ENCODE assay signal across 9 cellular contexts in the genomic region with DNA sequence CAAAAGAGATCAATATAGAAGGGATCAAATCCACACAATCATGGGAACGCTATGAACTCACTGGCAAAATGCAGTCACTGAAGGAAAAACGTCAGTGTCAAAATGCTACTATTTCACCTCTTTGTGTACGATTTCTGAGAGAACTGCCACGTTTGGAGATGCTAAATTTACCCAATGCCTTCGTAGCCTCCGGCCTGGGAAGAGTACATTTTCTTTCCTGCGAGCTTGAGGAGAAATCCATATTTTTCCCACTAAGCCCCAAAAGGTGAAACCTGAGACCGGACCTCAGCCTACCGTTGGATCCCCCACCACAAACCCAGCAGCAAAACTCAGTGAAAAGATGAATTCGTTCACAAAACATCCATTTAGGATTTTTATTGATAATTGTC.
DNase-seq lines count a peak whose midpoint lies in the region; ATAC-seq, FAIRE-seq and TF ChIP-seq lines count a peak whose summit lies in the region.
"Had no signal": no experiment of that assay in that cellular context is flagged by ENCODE, and none has a peak within 500 bp of the region (broad histone marks: within the 10 kb centered on the region; RNA-seq: fewer than 3 reads in every experiment).

No MANE protein-coding gene starts in this region.

- H3K27me3 ChIP-seq in HepG2 (ENCODE audit: control insufficient read depth in 1 of 2, insufficient read depth in 2 of 2, low read length in 2 of 2): peaks cover 1 to 16% of the 10 kb centered on the region in 2 experiments; a peak in 2 of 5 replicates
- H3K27me3 ChIP-seq in right lobe of liver: peaks cover 0 to 20% of the 10 kb centered on the region in 2 donors
- peaks cover 21% of the 10 kb centered on the region for H3K27me3 ChIP-seq in adipocyte (replicated peaks; ENCODE audit: control insufficient read depth, insufficient read depth, low read length)
- peaks cover 52% of the 10 kb centered on the region for H3K27me3 ChIP-seq in lower lobe of right lung (ENCODE audit: low read depth)

- intact Hi-C loops in HepG2 (cut with micrococcal nuclease; ENCODE audit: unreplicated experiment) (loop anchor here (5.0 kb wide), 1 partner anchor 70 kb away; a partner anchor contains a TSS), right lobe of liver (cut with DNase I) (no loop called here), lower lobe of right lung (cut with DNase I) (no loop called here)

- FAIRE-seq in HepG2 (lab: Jason Lieb, UNC): no peak

- peaks cover 29% of the 10 kb centered on the region for H3K4me1 ChIP-seq in HepG2 (ENCODE audit: insufficient read depth, low read length)
- peaks cover 0 to 6% (median 0%) of the 10 kb centered on the region in 4 donors for H3K4me1 ChIP-seq in right lobe of liver
- peaks cover 11% of the 10 kb centered on the region for H3K4me1 ChIP-seq in adipocyte (ENCODE audit: control insufficient read depth, insufficient read depth, low read length)
- H3K4me1 ChIP-seq in lower lobe of right lung: peaks cover 15% of the 10 kb centered on the region
- H3K4me1 ChIP-seq: parathyroid adenoma had no signal

- CTCF ChIA-PET in HepG2 (lab: Yijun Ruan, JAX; ENCODE audit: low intra/inter-chr PET ratio, low total read pairs): no interaction called here

- WGBS in HepG2 (ENCODE audit: low lambda C conversion rate): 6% methylated on average over 10 of the region's 10 CpGs
- WGBS in right lobe of liver (ENCODE audit: insufficient coverage, low coverage, low lambda C conversion rate, missing lambda C conversion rate): 3% methylated on average over 10 of the region's 10 CpGs

- TF ChIP-seq EP300 in HepG2 (IDR thresholded peaks at IDR 0.05; ENCODE audit: low read depth in 2 of 2, low read length in 2 of 2): no peak
- TF ChIP-seq EP300 in HepG2 (CRISPR knock-in tag; IDR thresholded peaks at IDR 0.05; ENCODE audit: borderline replicate concordance): no peak

- in situ Hi-C loops in HepG2 (cut with HindIII; ENCODE audit: extremely low pct_ligation_motif_present, low pct_unique_long_range_greater_than_20kb): no loop called here

- POLR2A ChIA-PET in HepG2 (lab: Yijun Ruan, JAX): no interaction called here

- no peak for TF ChIP-seq RAD21 in HepG2 (CRISPR knock-in tag; IDR thresholded peaks at IDR 0.05)

- TF ChIP-seq POLR2A in HepG2 (IDR thresholded peaks at IDR 0.05; ENCODE audit: insufficient read depth in 1 of 2, low read depth in 2 of 2, low read length in 2 of 2): no peak
- TF ChIP-seq POLR2A in right lobe of liver (IDR thresholded peaks at IDR 0.05): no peak

- H3K4me3 ChIP-seq in HepG2 (replicated peaks in 1 of 3; ENCODE audit: insufficient read depth in 1 of 3, low read depth in 2 of 3, low read length in 3 of 3) (peak overlapping the region; percentile 51 to 72 (median 59)), right lobe of liver (peak overlapping the region in 1 of 3 donors; percentile 17), adipocyte (ENCODE audit: low read length) (peak overlapping the region; percentile 90), lower lobe of right lung (peak overlapping the region; percentile 38)

- H3K27ac ChIP-seq in HepG2 (ENCODE audit: extremely low read length, insufficient read depth, low read length) (no peak overlapping the region), right lobe of liver (no peak overlapping the region), lower lobe of right lung (no peak overlapping the region)
- H3K27ac ChIP-seq: parathyroid adenoma had no signal

- DNase-seq in HepG2 (ENCODE audit: low spot score) (no peak), right lobe of liver (no peak), adipocyte (ENCODE audit: low read depth) (peak; percentile 36), lower lobe of right lung (no peak), retina (no peak), GOT3 (lab: John Stamatoyannopoulos, UW) (no peak)

- no peaks in the 10 kb centered on the region for H4K20me1 ChIP-seq in HepG2 (ENCODE audit: insufficient read depth, low read length)

- H3K79me2 ChIP-seq in HepG2 (ENCODE audit: insufficient read depth, low read length): no peaks in the 10 kb centered on the region
- H3K79me2 ChIP-seq: parathyroid adenoma had no signal

- H3K36me3 ChIP-seq in HepG2 (replicated peaks in 1 of 2; ENCODE audit: control insufficient read depth in 1 of 2, insufficient read depth in 2 of 2, low read length in 2 of 2) (no peaks in the 10 kb centered on the region), right lobe of liver (no peaks in the 10 kb centered on the region), adipocyte (ENCODE audit: control insufficient read depth, insufficient read depth, low read length, severe bottlenecking) (no peaks in the 10 kb centered on the region), lower lobe of right lung (no peaks in the 10 kb centered on the region)

- no TSS peak for BruUV-seq in HepG2 (replicated peaks; lab: Mats Ljungman, UMichigan)

- peak overlapping the region; percentile 60 for H2AFZ ChIP-seq in HepG2 (ENCODE audit: low read length)
- H2AFZ ChIP-seq: parathyroid adenoma had no signal

- TF ChIP-seq CTCF in HepG2 (CRISPR knock-in tag; IDR thresholded peaks at IDR 0.05) (no peak), right lobe of liver (IDR thresholded peaks at IDR 0.05) (no peak), lower lobe of right lung (IDR thresholded peaks at IDR 0.05) (no peak)

- H3K9ac ChIP-seq in HepG2 (ENCODE audit: insufficient read depth, low read depth, low read length) (no peak overlapping the region), adipocyte (ENCODE audit: low read length) (no peak overlapping the region)
- H3K9ac ChIP-seq: parathyroid adenoma had no signal

- H3K9me3 ChIP-seq in HepG2 (ENCODE audit: low read length) (no peaks in the 10 kb centered on the region), right lobe of liver (no peaks in the 10 kb centered on the region), adipocyte (ENCODE audit: control insufficient read depth, low read length) (no peaks in the 10 kb centered on the region), lower lobe of right lung (no peaks in the 10 kb centered on the region)

- H3K4me2 ChIP-seq in HepG2 (ENCODE audit: low read depth, low read length): peak overlapping the region; percentile 86

- ATAC-seq in HepG2 (peak; percentile 50), right lobe of liver (no peak), lower lobe of right lung (no peak), HG03342 (IDR thresholded peaks at IDR 0.05; ENCODE audit: unreplicated experiment) (no peak), HG02973 (IDR thresholded peaks at IDR 0.05; ENCODE audit: unreplicated experiment) (no peak)

TF ChIP-seq in HepG2, 621 proteins besides CTCF, POLR2A, EP300 and RAD21:
- TF ChIP-seq RCOR2 (CRISPR knock-in tag; IDR thresholded peaks at IDR 0.05) (0 out of 2 replicates have a peak, but pooled peaks have one; percentile 2), ZSCAN21 (CRISPR knock-in tag; IDR thresholded peaks at IDR 0.05; ENCODE audit: borderline replicate concordance) (no peak), HDAC2 (CRISPR knock-in tag; IDR thresholded peaks at IDR 0.05) (0 out of 2 replicates have a peak, but pooled peaks have one; percentile 1), ZNF709 (CRISPR knock-in tag; IDR thresholded peaks at IDR 0.05) (no peak), BORCS8-MEF2B (CRISPR knock-in tag; IDR thresholded peaks at IDR 0.05) (no peak), ZNF138 (CRISPR knock-in tag; IDR thresholded peaks at IDR 0.05; ENCODE audit: low read depth) (no peak), RBAK (CRISPR knock-in tag; IDR thresholded peaks at IDR 0.05) (no peak), ZKSCAN8 (CRISPR knock-in tag; IDR thresholded peaks at IDR 0.05; ENCODE audit: borderline replicate concordance) (no peak), MXD4 (CRISPR knock-in tag; IDR thresholded peaks at IDR 0.05) (no peak), SMARCC2 (IDR thresholded peaks at IDR 0.05) (no peak), ZFY (CRISPR knock-in tag; IDR thresholded peaks at IDR 0.05) (no peak), PPARG (CRISPR knock-in tag; conservative IDR thresholded peaks at IDR 0.05) (no peak)
- TF ChIP-seq, protein P1, sequence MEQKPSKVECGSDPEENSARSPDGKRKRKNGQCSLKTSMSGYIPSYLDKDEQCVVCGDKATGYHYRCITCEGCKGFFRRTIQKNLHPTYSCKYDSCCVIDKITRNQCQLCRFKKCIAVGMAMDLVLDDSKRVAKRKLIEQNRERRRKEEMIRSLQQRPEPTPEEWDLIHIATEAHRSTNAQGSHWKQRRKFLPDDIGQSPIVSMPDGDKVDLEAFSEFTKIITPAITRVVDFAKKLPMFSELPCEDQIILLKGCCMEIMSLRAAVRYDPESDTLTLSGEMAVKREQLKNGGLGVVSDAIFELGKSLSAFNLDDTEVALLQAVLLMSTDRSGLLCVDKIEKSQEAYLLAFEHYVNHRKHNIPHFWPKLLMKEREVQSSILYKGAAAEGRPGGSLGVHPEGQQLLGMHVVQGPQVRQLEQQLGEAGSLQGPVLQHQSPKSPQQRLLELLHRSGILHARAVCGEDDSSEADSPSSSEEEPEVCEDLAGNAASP (CRISPR knock-in tag; IDR thresholded peaks at IDR 0.05; ENCODE audit: borderline replicate concordance): no peak
- TF ChIP-seq, protein P2, sequence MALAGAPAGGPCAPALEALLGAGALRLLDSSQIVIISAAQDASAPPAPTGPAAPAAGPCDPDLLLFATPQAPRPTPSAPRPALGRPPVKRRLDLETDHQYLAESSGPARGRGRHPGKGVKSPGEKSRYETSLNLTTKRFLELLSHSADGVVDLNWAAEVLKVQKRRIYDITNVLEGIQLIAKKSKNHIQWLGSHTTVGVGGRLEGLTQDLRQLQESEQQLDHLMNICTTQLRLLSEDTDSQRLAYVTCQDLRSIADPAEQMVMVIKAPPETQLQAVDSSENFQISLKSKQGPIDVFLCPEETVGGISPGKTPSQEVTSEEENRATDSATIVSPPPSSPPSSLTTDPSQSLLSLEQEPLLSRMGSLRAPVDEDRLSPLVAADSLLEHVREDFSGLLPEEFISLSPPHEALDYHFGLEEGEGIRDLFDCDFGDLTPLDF (CRISPR knock-in tag; IDR thresholded peaks at IDR 0.05): no peak
